In genomic region chr18:79604205-79604912, GRCh38 we compare ENCODE assay signal across 19 cellular contexts.
DNase-seq lines count a peak whose midpoint lies in the region; ATAC-seq and TF ChIP-seq lines count a peak whose summit lies in the region.
"Had no signal": no experiment of that assay in that cellular context is flagged by ENCODE, and none has a peak within 500 bp of the region (broad histone marks: within the 10 kb centered on the region; RNA-seq: fewer than 3 reads in every experiment).

No MANE protein-coding gene starts in this region.

- H3K4me1 Mint-ChIP-seq in glutamatergic neuron (ENCODE audit: low read depth, unreplicated experiment): peaks cover 3% of the 10 kb centered on the region
- H3K4me1 Mint-ChIP-seq in natural killer cell treated with Interleukin-12 subunit alpha and Interleukin-12 subunit beta and Interleukin-15 and Interleukin-18, amount 100 ng/mL, for 72 hours (ENCODE audit: low read depth in 2 of 2): no peaks in the 10 kb centered on the region
- peaks cover 4% of the 10 kb centered on the region for H3K4me1 Mint-ChIP-seq in stimulated activated memory B cell treated with anti-CD40 and anti-IgM and Interleukin-4, amounts not matched to agents 10 μg/mL and 1 μg/mL and 100 μg/mL, for 72 hours

- intact Hi-C loops in Right ventricle myocardium superior (cut with DNase I): no loop called here
- intact Hi-C loops in Right ventricle myocardium inferior (cut with DNase I): no loop called here
- intact Hi-C loops in spleen (cut with DNase I; ENCODE audit: low total_unique reads): no loop called here

- H3K36me3 Mint-ChIP-seq in glutamatergic neuron (ENCODE audit: unreplicated experiment): no peaks in the 10 kb centered on the region
- no peaks in the 10 kb centered on the region for H3K36me3 Mint-ChIP-seq in natural killer cell treated with Interleukin-12 subunit alpha and Interleukin-12 subunit beta and Interleukin-15 and Interleukin-18, amount 100 ng/mL, for 72 hours
- no peaks in the 10 kb centered on the region for H3K36me3 Mint-ChIP-seq in stimulated activated memory B cell treated with anti-CD40 and anti-IgM and Interleukin-4, amounts not matched to agents 10 μg/mL and 1 μg/mL and 100 μg/mL, for 72 hours

- DNase-seq in Right ventricle myocardium superior: peak; percentile 26
- no peak for DNase-seq in Right ventricle myocardium inferior (ENCODE audit: missing footprints)
- peak; percentile 9 for DNase-seq in glutamatergic neuron
- peak; percentile 54 for DNase-seq in natural killer cell treated with Interleukin-12 subunit alpha and Interleukin-12 subunit beta and Interleukin-15 and Interleukin-18, amount 100 ng/mL, for 72 hours (ENCODE audit: low spot score)
- DNase-seq in spleen: peak; percentile 35
- DNase-seq in occipital lobe (lab: John Stamatoyannopoulos, UW): no peak
- DNase-seq in NCI-H2081 treated with DMSO at 0.1 percent for 48 hours (lab: John Stamatoyannopoulos, UW): no peak
- DNase-seq: 8988T, DMS79, H9, KG1, NCI-H1092, NCI-H1694, NCI-H446 treated with DMSO at 0.1 percent for 48 hours, NCI-H748 treated with DMSO at 0.1 percent for 48 hours, PC-9 had no signal

- H3K36me3 ChIP-seq in spleen: no peaks in the 10 kb centered on the region

- no peaks in the 10 kb centered on the region for H3K9me3 ChIP-seq in spleen

- 88 to 95% (median 93%) methylated on average over 16 to 20 of the region's 20 CpGs for WGBS in spleen, 5 donors

- ATAC-seq in Right ventricle myocardium superior (ENCODE audit: poor library complexity) (no peak), Right ventricle myocardium inferior (no peak)
- ATAC-seq in natural killer cell treated with Interleukin-12 subunit alpha and Interleukin-12 subunit beta and Interleukin-15 and Interleukin-18, amount 100 ng/mL, for 72 hours: no peak
- no peak for ATAC-seq in stimulated activated memory B cell treated with anti-CD40 and anti-IgM and Interleukin-4, amounts not matched to agents 10 μg/mL and 1 μg/mL and 100 μg/mL, for 72 hours
- ATAC-seq: GM12878 had no signal

- no peak overlapping the region for H3K27ac ChIP-seq in spleen
- H3K27ac ChIP-seq: HL-60, PC-9 had no signal

- peaks cover 0 to 59% (median 0%) of the 10 kb centered on the region in 7 donors for H3K27me3 ChIP-seq in spleen (replicated peaks in 1 of 7)

- H3K9me3 Mint-ChIP-seq in glutamatergic neuron (ENCODE audit: unreplicated experiment): peaks cover 2% of the 10 kb centered on the region
- no peaks in the 10 kb centered on the region for H3K9me3 Mint-ChIP-seq in natural killer cell treated with Interleukin-12 subunit alpha and Interleukin-12 subunit beta and Interleukin-15 and Interleukin-18, amount 100 ng/mL, for 72 hours
- no peaks in the 10 kb centered on the region for H3K9me3 Mint-ChIP-seq in stimulated activated memory B cell treated with anti-CD40 and anti-IgM and Interleukin-4, amounts not matched to agents 10 μg/mL and 1 μg/mL and 100 μg/mL, for 72 hours
- H3K9me3 Mint-ChIP-seq: H9 had no signal

- TF ChIP-seq CTCF in glutamatergic neuron (IDR thresholded peaks at IDR 0.05; ENCODE audit: partially characterized antibody, unreplicated experiment): no peak
- no peak for TF ChIP-seq CTCF in spleen (IDR thresholded peaks at IDR 0.05 in 8 of 11, conservative IDR thresholded peaks at IDR 0.05 in 3 of 11)

- TF ChIP-seq POLR2A in spleen (IDR thresholded peaks at IDR 0.05): no peak

- no peak overlapping the region for H3K4me3 Mint-ChIP-seq in glutamatergic neuron (ENCODE audit: unreplicated experiment)
- no peak overlapping the region for H3K4me3 Mint-ChIP-seq in natural killer cell treated with Interleukin-12 subunit alpha and Interleukin-12 subunit beta and Interleukin-15 and Interleukin-18, amount 100 ng/mL, for 72 hours
- H3K4me3 Mint-ChIP-seq in stimulated activated memory B cell treated with anti-CD40 and anti-IgM and Interleukin-4, amounts not matched to agents 10 μg/mL and 1 μg/mL and 100 μg/mL, for 72 hours: no peak overlapping the region
- H3K4me3 Mint-ChIP-seq: H9 had no signal

- no peak overlapping the region for H3K27ac Mint-ChIP-seq in glutamatergic neuron (ENCODE audit: unreplicated experiment)
- no peak overlapping the region for H3K27ac Mint-ChIP-seq in natural killer cell treated with Interleukin-12 subunit alpha and Interleukin-12 subunit beta and Interleukin-15 and Interleukin-18, amount 100 ng/mL, for 72 hours
- H3K27ac Mint-ChIP-seq in stimulated activated memory B cell treated with anti-CD40 and anti-IgM and Interleukin-4, amounts not matched to agents 10 μg/mL and 1 μg/mL and 100 μg/mL, for 72 hours: no peak overlapping the region
- H3K27ac Mint-ChIP-seq: H9 had no signal

- no peak overlapping the region for H3K4me3 ChIP-seq in spleen
- H3K4me3 ChIP-seq: GM12878, PC-9 had no signal

- no peaks in the 10 kb centered on the region for H3K4me1 ChIP-seq in spleen

- H3K27me3 Mint-ChIP-seq in glutamatergic neuron (ENCODE audit: unreplicated experiment): peaks cover 4% of the 10 kb centered on the region
- H3K27me3 Mint-ChIP-seq in natural killer cell treated with Interleukin-12 subunit alpha and Interleukin-12 subunit beta and Interleukin-15 and Interleukin-18, amount 100 ng/mL, for 72 hours: peaks cover 0 to 2% of the 10 kb centered on the region in 2 donors
- H3K27me3 Mint-ChIP-seq in stimulated activated memory B cell treated with anti-CD40 and anti-IgM and Interleukin-4, amounts not matched to agents 10 μg/mL and 1 μg/mL and 100 μg/mL, for 72 hours: peaks cover 5% of the 10 kb centered on the region

Comparison
In these comparisons a context has a peak if more than half of its experiments do, and no peak if none do; other contexts are left out.
1. DNase-seq: peak in Right ventricle myocardium superior (single experiment), glutamatergic neuron (single experiment), natural killer cell treated with Interleukin-12 subunit alpha and Interleukin-12 subunit beta and Interleukin-15 and Interleukin-18, amount 100 ng/mL, for 72 hours (single experiment) and spleen (single experiment); none in Right ventricle myocardium inferior (single experiment), occipital lobe (single experiment) and NCI-H2081 treated with DMSO at 0.1 percent for 48 hours (single experiment).